8 cellular contexts compared by ENCODE assay signal in the genomic region with DNA sequence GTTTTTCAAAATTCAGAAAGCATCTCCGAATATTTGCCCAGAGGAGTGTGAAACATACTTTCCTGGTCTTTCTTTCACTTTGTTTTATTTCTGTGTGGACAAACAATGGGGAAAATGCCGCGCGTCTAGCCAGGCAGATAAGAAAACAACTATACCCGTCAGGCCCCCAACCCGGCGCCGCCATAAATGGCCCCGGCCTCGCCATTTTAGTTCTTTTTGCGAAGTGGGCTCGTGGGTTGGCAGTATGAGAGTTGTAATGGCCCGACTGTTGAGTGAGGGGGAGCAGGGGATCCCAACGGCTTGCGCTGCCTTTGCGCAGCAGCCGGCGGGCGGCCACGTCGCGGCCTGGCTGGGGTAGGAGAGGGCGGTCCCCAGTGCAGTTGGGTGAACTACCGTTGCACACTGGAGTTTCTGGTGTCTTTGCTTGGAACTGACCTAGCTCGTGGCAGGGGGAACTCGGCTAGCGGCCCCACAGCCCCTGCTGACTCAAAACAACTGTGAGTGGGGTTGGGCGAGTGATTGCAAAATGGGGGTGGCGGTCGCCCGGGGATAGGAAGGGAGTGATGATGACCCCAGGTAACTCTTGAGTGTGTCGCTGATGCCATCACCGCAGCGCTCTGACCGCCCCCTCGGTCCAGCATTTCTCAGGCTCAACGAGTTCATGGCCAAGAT. TPM values are rescaled to one million over a fixed set of nuclear protein-coding genes. Genes with fewer than 3 reads are reported as not detected.
DNase-seq lines count a peak whose midpoint lies in the region; ATAC-seq and TF ChIP-seq lines count a peak whose summit lies in the region.

No MANE protein-coding gene starts in this region.

- H4K20me1 ChIP-seq in neural progenitor cell (ENCODE audit: low read depth) = peaks cover 44% of the 10 kb centered on the region

- TF ChIP-seq CTCF in RWPE1 (conservative IDR thresholded peaks at IDR 0.05; ENCODE audit: low read depth) = no peak
- no peak for TF ChIP-seq CTCF in foreskin keratinocyte (conservative IDR thresholded peaks at IDR 0.05)
- TF ChIP-seq CTCF in neural progenitor cell (IDR thresholded peaks at IDR 0.05) = no peak

- peak overlapping the region; percentile 99 for H3K4me3 Mint-ChIP-seq in neural progenitor cell

- under 1% methylated on average over 37 of the region's 37 CpGs for WGBS in HUES64

- H3K9ac ChIP-seq in HUES64 (ENCODE audit: low read depth, low read length) = peak overlapping the region; percentile 99
- peak overlapping the region; percentile 71 for H3K9ac ChIP-seq in neural progenitor cell
- H3K9ac ChIP-seq in stomach smooth muscle (ENCODE audit: low read length in 2 of 2) = peak overlapping the region; percentile 94 to 97

- peaks cover 9% of the 10 kb centered on the region for H3K27me3 Mint-ChIP-seq in neural progenitor cell (ENCODE audit: insufficient read depth, low read depth)

- peaks cover 64% of the 10 kb centered on the region for H3F3A ChIP-seq in neural progenitor cell (ENCODE audit: low read depth)

- peak overlapping the region; percentile 100 for H3K27ac Mint-ChIP-seq in neural progenitor cell

- H3K4me3 ChIP-seq in HUES64 (ENCODE audit: low read length) = peak overlapping the region; percentile 98
- peak overlapping the region; percentile 89 for H3K4me3 ChIP-seq in neural progenitor cell
- H3K4me3 ChIP-seq in stomach smooth muscle (ENCODE audit: low read length in 2 of 2) = peak overlapping the region; percentile 97 to 100

- peak; percentile 37 for ATAC-seq in GM18498 (IDR thresholded peaks at IDR 0.05; ENCODE audit: unreplicated experiment)
- peak; percentile 1 for ATAC-seq in foreskin keratinocyte
- no peak for ATAC-seq in GM21390 (IDR thresholded peaks at IDR 0.05; ENCODE audit: unreplicated experiment)

- DNase-seq in RWPE1 (ENCODE audit: low spot score) = peak; percentile 59
- peak; percentile 92 for DNase-seq in activated effector memory CD4-positive, alpha-beta T cell treated with anti-CD3 and anti-CD28 coated beads, Interleukin-2, amount 50 U/mL, for 16 hours
- peak in 1 of 2 donors; percentile 40 for DNase-seq in foreskin keratinocyte
- peak; percentile 76 for DNase-seq in neural progenitor cell (ENCODE audit: low spot score)

- peaks cover 44% of the 10 kb centered on the region for H3K36me3 ChIP-seq in HUES64 (ENCODE audit: insufficient read depth, low read length)
- peaks cover 21% of the 10 kb centered on the region for H3K36me3 ChIP-seq in neural progenitor cell
- H3K36me3 ChIP-seq in stomach smooth muscle (ENCODE audit: control insufficient read depth in 2 of 2, insufficient read depth in 2 of 2, low read length in 2 of 2) = peaks cover 14 to 22% of the 10 kb centered on the region in 2 donors

- H3K36me3 Mint-ChIP-seq in neural progenitor cell = peaks cover 31% of the 10 kb centered on the region

- H3K9me3 ChIP-seq in HUES64 (ENCODE audit: insufficient read depth, low read depth, low read length) = no peaks in the 10 kb centered on the region
- no peaks in the 10 kb centered on the region for H3K9me3 ChIP-seq in neural progenitor cell (ENCODE audit: low read depth)
- no peaks in the 10 kb centered on the region for H3K9me3 ChIP-seq in stomach smooth muscle (ENCODE audit: control insufficient read depth in 2 of 2, low read length in 2 of 2)

- peak overlapping the region; percentile 59 for H2AFZ ChIP-seq in neural progenitor cell (replicated peaks)

- H3K4me1 ChIP-seq in HUES64 (ENCODE audit: insufficient read depth, low read length) = peaks cover 9% of the 10 kb centered on the region
- H3K4me1 ChIP-seq in foreskin keratinocyte = peaks cover 15% of the 10 kb centered on the region
- H3K4me1 ChIP-seq in neural progenitor cell = peaks cover 26% of the 10 kb centered on the region
- peaks cover 42% of the 10 kb centered on the region for H3K4me1 ChIP-seq in stomach smooth muscle (ENCODE audit: control insufficient read depth, insufficient read depth, low read length)

- H3K27ac ChIP-seq in HUES64 (ENCODE audit: low read depth, low read length) = peak overlapping the region; percentile 97
- peak overlapping the region; percentile 97 for H3K27ac ChIP-seq in RWPE1
- H3K27ac ChIP-seq in foreskin keratinocyte = peak overlapping the region; percentile 96
- H3K27ac ChIP-seq in neural progenitor cell = peak overlapping the region; percentile 97
- H3K27ac ChIP-seq in stomach smooth muscle (ENCODE audit: low read length) = peak overlapping the region; percentile 93

- H3K27me3 ChIP-seq in HUES64 (ENCODE audit: insufficient read depth, low read length) (no peaks in the 10 kb centered on the region), foreskin keratinocyte (no peaks in the 10 kb centered on the region), neural progenitor cell (no peaks in the 10 kb centered on the region), stomach smooth muscle (ENCODE audit: control insufficient read depth in 1 of 2, insufficient read depth in 2 of 2, low read length in 2 of 2) (no peaks in the 10 kb centered on the region)

- POLR2A ChIA-PET in RWPE1 (lab: Yijun Ruan, JAX; ENCODE audit: low non-redundant PET) = interaction anchor here (0.6 to 1.0 kb wide), 3 partner anchors 11 to 150 kb away, joined by 3 to 4 read pairs (median 3); no protein-coding TSS in a partner anchor

- peaks cover 48% of the 10 kb centered on the region for H3K4me1 Mint-ChIP-seq in neural progenitor cell

- no peaks in the 10 kb centered on the region for H3K9me3 Mint-ChIP-seq in neural progenitor cell

- H3K79me2 ChIP-seq in neural progenitor cell (ENCODE audit: low read depth) = peaks cover 67% of the 10 kb centered on the region

- CTCF ChIA-PET in RWPE1 (lab: Yijun Ruan, JAX) = interaction anchor here (0.6 to 0.8 kb wide), 2 partner anchors 22 to 99 kb away, joined by 3 read pairs; no protein-coding TSS in a partner anchor

- peak overlapping the region; percentile 92 for H3K4me2 ChIP-seq in neural progenitor cell

RNA-seq across cellular contexts. Expression of a gene that starts 7.3 kb away (rescaled TPM):
- 31.2 TPM for polyA plus RNA-seq in HUES64 (2013, experiment 1 of 2)
- 31.6 TPM for polyA plus RNA-seq in HUES64 (2013, experiment 2 of 2)
- 102 and 117 TPM in 2 replicates for total RNA-seq in foreskin keratinocyte
- 54.9 and 76.7 TPM in 2 replicates for polyA plus RNA-seq in foreskin keratinocyte
- 35.3 and 65.1 TPM in 2 replicates for total RNA-seq in neural progenitor cell (ENCODE audit: low replicate concordance)

RNA-seq across cellular contexts. Expression of a gene that starts 19.5 kb away (rescaled TPM):
- 27.0 TPM for polyA plus RNA-seq in HUES64 (2013, experiment 1 of 2)
- polyA plus RNA-seq in HUES64 (2013, experiment 2 of 2) = 29.7 TPM
- 128 and 194 TPM in 2 replicates for total RNA-seq in foreskin keratinocyte
- 108 and 166 TPM in 2 replicates for polyA plus RNA-seq in foreskin keratinocyte
- total RNA-seq in neural progenitor cell (ENCODE audit: low replicate concordance) = 36.0 and 84.3 TPM in 2 replicates

RNA-seq across cellular contexts. Expression of a gene that starts 19.8 kb away (rescaled TPM):
- polyA plus RNA-seq in HUES64 (2013, experiment 1 of 2) = 1.1 TPM
- 0.95 TPM for polyA plus RNA-seq in HUES64 (2013, experiment 2 of 2)
- 0.46 and 0.58 TPM in 2 replicates for total RNA-seq in foreskin keratinocyte
- 0.30 and 0.57 TPM in 2 replicates for polyA plus RNA-seq in foreskin keratinocyte
- 0.49 and 1.2 TPM in 2 replicates for total RNA-seq in neural progenitor cell (ENCODE audit: low replicate concordance)

RNA-seq across cellular contexts. Expression of a gene that starts 27.8 kb away (rescaled TPM):
- polyA plus RNA-seq in HUES64 (2013, experiment 1 of 2) = 37.2 TPM
- 35.9 TPM for polyA plus RNA-seq in HUES64 (2013, experiment 2 of 2)
- 27.7 and 30.8 TPM in 2 replicates for total RNA-seq in foreskin keratinocyte
- 28.8 and 33.0 TPM in 2 replicates for polyA plus RNA-seq in foreskin keratinocyte
- total RNA-seq in neural progenitor cell (ENCODE audit: low replicate concordance) = 17.4 and 30.3 TPM in 2 replicates

RNA-seq across cellular contexts. Expression of a gene that starts 28.1 kb away (rescaled TPM):
- 110 TPM for polyA plus RNA-seq in HUES64 (2013, experiment 1 of 2)
- polyA plus RNA-seq in HUES64 (2013, experiment 2 of 2) = 114 TPM
- total RNA-seq in foreskin keratinocyte (107 and 115 TPM in 2 replicates), neural progenitor cell (ENCODE audit: low replicate concordance) (105 and 125 TPM in 2 replicates)
- polyA plus RNA-seq in foreskin keratinocyte = 139 and 152 TPM in 2 replicates
